Comparison of ENCODE assay signal across 24 cellular contexts in genomic region chr11:131684111-131685060, GRCh38.
DNase-seq lines count a peak whose midpoint lies in the region; ATAC-seq, FAIRE-seq and TF ChIP-seq lines count a peak whose summit lies in the region.
"Had no signal": no experiment of that assay in that cellular context is flagged by ENCODE, and none has a peak within 500 bp of the region (broad histone marks: within the 10 kb centered on the region; RNA-seq: fewer than 3 reads in every experiment).

No MANE protein-coding gene starts in this region.

- H3K27me3 Mint-ChIP-seq in GM23338 (ENCODE audit: insufficient read depth, low read depth, poor library complexity) (peaks cover 14% of the 10 kb centered on the region), astrocyte (ENCODE audit: low read depth, unreplicated experiment) (peaks cover 23% of the 10 kb centered on the region)
- H3K27me3 Mint-ChIP-seq in naive thymus-derived CD4-positive, alpha-beta T cell = peaks cover 0 to 23% (median 16%) of the 10 kb centered on the region in 5 donors

- H3K4me1 ChIP-seq in GM23338 (ENCODE audit: insufficient read depth) (no peaks in the 10 kb centered on the region), astrocyte (ENCODE audit: insufficient read depth, low read length) (peaks cover 5% of the 10 kb centered on the region), parathyroid adenoma (peaks cover 14% of the 10 kb centered on the region)
- no peaks in the 10 kb centered on the region for H3K4me1 ChIP-seq in naive thymus-derived CD4-positive, alpha-beta T cell (ENCODE audit: control insufficient read depth in 2 of 2, insufficient read depth in 2 of 2, low read length in 2 of 2)
- H3K4me1 ChIP-seq: SJCRH30 had no signal

- H3K36me3 Mint-ChIP-seq in GM23338 (ENCODE audit: low read depth) (no peaks in the 10 kb centered on the region), astrocyte (ENCODE audit: low read depth, unreplicated experiment) (no peaks in the 10 kb centered on the region)
- H3K36me3 Mint-ChIP-seq in naive thymus-derived CD4-positive, alpha-beta T cell = no peaks in the 10 kb centered on the region

- TF ChIP-seq CTCF in GM23338 (conservative IDR thresholded peaks at IDR 0.05; ENCODE audit: low read depth in 2 of 2) = no peak
- TF ChIP-seq CTCF in astrocyte (IDR thresholded peaks at IDR 0.05; ENCODE audit: insufficient read depth, low read depth, low read length) = no peak
- no peak for TF ChIP-seq CTCF in parathyroid adenoma (IDR thresholded peaks at IDR 0.05)

- H3K27ac ChIP-seq in GM23338 (ENCODE audit: low read depth) (no peak overlapping the region), astrocyte (ENCODE audit: low read depth, low read length) (no peak overlapping the region), parathyroid adenoma (peak overlapping the region; percentile 53)
- H3K27ac ChIP-seq in naive thymus-derived CD4-positive, alpha-beta T cell (ENCODE audit: low read depth, low read length) = no peak overlapping the region
- H3K27ac ChIP-seq: KMS-11, SJCRH30 had no signal

- H3K4me2 ChIP-seq in GM23338 = no peak overlapping the region
- H3K4me2 ChIP-seq in astrocyte (ENCODE audit: low read length) = no peak overlapping the region
- H3K4me2 ChIP-seq in parathyroid adenoma (ENCODE audit: low read length) = no peak overlapping the region
- H3K4me2 ChIP-seq: KMS-11 had no signal

- no peaks in the 10 kb centered on the region for H3K9me2 ChIP-seq in GM23338 (ENCODE audit: insufficient read depth)

- intact Hi-C loops in naive thymus-derived CD4-positive, alpha-beta T cell (cut with micrococcal nuclease) = no loop called here

- no peak overlapping the region for H3K27ac Mint-ChIP-seq in GM23338
- H3K27ac Mint-ChIP-seq in astrocyte (ENCODE audit: unreplicated experiment) = peak overlapping the region; percentile 18
- H3K27ac Mint-ChIP-seq in naive thymus-derived CD4-positive, alpha-beta T cell = no peak overlapping the region
- H3K27ac Mint-ChIP-seq: CD4-positive, alpha-beta T cell had no signal

- H3K9me3 ChIP-seq in astrocyte (ENCODE audit: insufficient read depth, low read depth, low read length) (no peaks in the 10 kb centered on the region), parathyroid adenoma (ENCODE audit: control insufficient read depth, low read length) (no peaks in the 10 kb centered on the region)
- no peaks in the 10 kb centered on the region for H3K9me3 ChIP-seq in naive thymus-derived CD4-positive, alpha-beta T cell (ENCODE audit: control insufficient read depth in 2 of 3, low read length in 3 of 3)
- H3K9me3 ChIP-seq: SJCRH30 had no signal

- H3K4me3 Mint-ChIP-seq in GM23338 (no peak overlapping the region), astrocyte (ENCODE audit: unreplicated experiment) (no peak overlapping the region)
- H3K4me3 Mint-ChIP-seq in naive thymus-derived CD4-positive, alpha-beta T cell = no peak overlapping the region
- H3K4me3 Mint-ChIP-seq: CD4-positive, alpha-beta T cell had no signal

- H3K4me1 Mint-ChIP-seq in GM23338 (peaks cover 11% of the 10 kb centered on the region), astrocyte (ENCODE audit: low read depth, unreplicated experiment) (no peaks in the 10 kb centered on the region)
- H3K4me1 Mint-ChIP-seq in naive thymus-derived CD4-positive, alpha-beta T cell = no peaks in the 10 kb centered on the region

- no peaks in the 10 kb centered on the region for H3K79me2 ChIP-seq in GM23338 (replicated peaks; ENCODE audit: insufficient read depth)
- no peaks in the 10 kb centered on the region for H3K79me2 ChIP-seq in astrocyte (ENCODE audit: insufficient read depth, low read length)
- H3K79me2 ChIP-seq in parathyroid adenoma = no peaks in the 10 kb centered on the region

- FAIRE-seq in astrocyte (lab: Jason Lieb, UNC) = no peak
- FAIRE-seq: GM12891 had no signal

- H4K20me1 ChIP-seq in GM23338 (replicated peaks; ENCODE audit: insufficient read depth) (no peaks in the 10 kb centered on the region), astrocyte (ENCODE audit: insufficient read depth, low read length) (no peaks in the 10 kb centered on the region)

- H3K9me3 Mint-ChIP-seq in GM23338 = no peaks in the 10 kb centered on the region
- peaks cover 1% of the 10 kb centered on the region for H3K9me3 Mint-ChIP-seq in astrocyte (ENCODE audit: unreplicated experiment)
- H3K9me3 Mint-ChIP-seq in naive thymus-derived CD4-positive, alpha-beta T cell = no peaks in the 10 kb centered on the region
- H3K9me3 Mint-ChIP-seq: CD4-positive, alpha-beta T cell had no signal

- no peaks in the 10 kb centered on the region for H3K36me3 ChIP-seq in GM23338 (ENCODE audit: insufficient read depth)
- no peaks in the 10 kb centered on the region for H3K36me3 ChIP-seq in astrocyte (ENCODE audit: insufficient read depth, low read length)
- H3K36me3 ChIP-seq in parathyroid adenoma (ENCODE audit: control insufficient read depth, insufficient read depth, low read length) = no peaks in the 10 kb centered on the region
- no peaks in the 10 kb centered on the region for H3K36me3 ChIP-seq in naive thymus-derived CD4-positive, alpha-beta T cell (ENCODE audit: control insufficient read depth in 2 of 3, insufficient read depth in 3 of 3, low read length in 3 of 3)
- H3K36me3 ChIP-seq: SJCRH30 had no signal

- POLR2A ChIA-PET in naive thymus-derived CD4-positive, alpha-beta T cell (lab: Charles Lee) = no interaction called here

- H2AFZ ChIP-seq in GM23338 = no peak overlapping the region
- H2AFZ ChIP-seq in astrocyte (ENCODE audit: low read depth, low read length) = no peak overlapping the region
- no peak overlapping the region for H2AFZ ChIP-seq in parathyroid adenoma

- no peak overlapping the region for H3K9ac ChIP-seq in astrocyte (ENCODE audit: low read length)
- no peak overlapping the region for H3K9ac ChIP-seq in parathyroid adenoma
- H3K9ac ChIP-seq: KMS-11 had no signal

- ATAC-seq in GM23338 (no peak; the same call in 2 of the 3 replicates), left lobe of liver (no peak), HG02938 (IDR thresholded peaks at IDR 0.05; ENCODE audit: unreplicated experiment) (no peak), HG03280 (IDR thresholded peaks at IDR 0.05; ENCODE audit: unreplicated experiment) (no peak)
- ATAC-seq in naive thymus-derived CD4-positive, alpha-beta T cell = no peak
- ATAC-seq: Panc1 had no signal

- H3F3A ChIP-seq in GM23338 (replicated peaks; ENCODE audit: low read depth) = no peaks in the 10 kb centered on the region

- no peak overlapping the region for H3K4me3 ChIP-seq in GM23338
- no peak overlapping the region for H3K4me3 ChIP-seq in astrocyte (ENCODE audit: insufficient read depth, low read depth, low read length)
- H3K4me3 ChIP-seq in parathyroid adenoma (ENCODE audit: low read depth, low read length) = no peak overlapping the region
- H3K4me3 ChIP-seq in naive thymus-derived CD4-positive, alpha-beta T cell (ENCODE audit: low read length) = no peak overlapping the region
- H3K4me3 ChIP-seq: SJCRH30 had no signal

- H3K27me3 ChIP-seq in GM23338 (ENCODE audit: insufficient read depth) (no peaks in the 10 kb centered on the region), astrocyte (ENCODE audit: insufficient read depth, low read length) (peaks cover 5% of the 10 kb centered on the region), parathyroid adenoma (ENCODE audit: control insufficient read depth, insufficient read depth, low read length) (no peaks in the 10 kb centered on the region)
- no peaks in the 10 kb centered on the region for H3K27me3 ChIP-seq in naive thymus-derived CD4-positive, alpha-beta T cell (ENCODE audit: control insufficient read depth in 2 of 2, insufficient read depth in 2 of 2, low read length in 2 of 2)
- H3K27me3 ChIP-seq: SJCRH30 had no signal

- DNase-seq in GM23338 (ENCODE audit: low spot score) = no peak
- no peak for DNase-seq in astrocyte (ENCODE audit: low read depth)
- DNase-seq in left lobe of liver (ENCODE audit: low spot score) = peak; percentile 30
- no peak for DNase-seq in naive thymus-derived CD4-positive, alpha-beta T cell
- no peak for DNase-seq in NAMALWA (ENCODE audit: low spot score)
- DNase-seq: CD4-positive, alpha-beta T cell; COR-L47; DMS79 treated with DMSO at 0.1 percent for 48 hours; HCEC 1CT; IMR-90; NCI-H1105; NCI-H1694; NCI-H2081; NCI-H2171; NCI-H345; NCI-H524; NCI-H774; SJCRH30 had no signal

- CTCF ChIA-PET in naive thymus-derived CD4-positive, alpha-beta T cell (lab: Charles Lee) = no interaction called here

TF ChIP-seq in GM23338, 12 proteins besides CTCF, POLR2A, EP300 and RAD21 (continues in another document):
- TF ChIP-seq JUNB (IDR thresholded peaks at IDR 0.05; ENCODE audit: unreplicated experiment) = no peak
- no peak for TF ChIP-seq REST (IDR thresholded peaks at IDR 0.05; ENCODE audit: unreplicated experiment)
- TF ChIP-seq POLR2AphosphoS5 (IDR thresholded peaks at IDR 0.05; ENCODE audit: low read depth) = no peak
- TF ChIP-seq EZH2 (IDR thresholded peaks at IDR 0.05; ENCODE audit: low read depth, unreplicated experiment) = no peak
